ENCODE assay signal across 25 cellular contexts in the genomic region with DNA sequence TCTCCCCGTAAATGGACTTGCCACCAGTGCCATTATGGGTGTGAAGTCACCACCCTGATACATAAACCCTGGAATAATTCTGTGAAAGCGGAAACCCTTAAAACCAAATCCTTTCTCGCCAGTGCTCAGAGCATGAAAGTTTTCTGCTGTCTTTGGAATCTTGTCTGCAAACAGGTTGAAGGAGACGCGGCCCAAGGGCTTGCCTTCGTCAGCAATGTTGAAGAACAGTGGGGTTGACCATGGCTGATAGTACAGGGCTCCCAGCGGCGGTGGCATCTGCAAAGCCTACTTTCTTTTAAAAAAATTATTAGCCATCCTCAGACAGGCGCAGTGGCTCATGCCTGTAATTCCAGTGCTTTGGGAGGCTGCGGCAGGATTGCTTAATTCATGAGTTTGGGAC.
"Had no signal": no experiment of that assay in that cellular context is flagged by ENCODE, and none has a peak within 500 bp of the region (broad histone marks: within the 10 kb centered on the region; RNA-seq: fewer than 3 reads in every experiment).

No MANE protein-coding gene starts in this region.

- H3K4me1 Mint-ChIP-seq: endodermal cell had no signal

- H3K9me3 ChIP-seq: colonic mucosa, esophagus muscularis mucosa, esophagus squamous epithelium, gastrocnemius medialis, gastroesophageal sphincter had no signal

- H3K27ac ChIP-seq: colonic mucosa, coronary artery, epithelial cell of prostate, esophagus muscularis mucosa, esophagus squamous epithelium, foreskin keratinocyte, gastrocnemius medialis, gastroesophageal sphincter, heart right ventricle, hepatocyte had no signal

- H3K4me3 Mint-ChIP-seq: dendritic cell treated with granulocyte-macrophage colony-stimulating factor and Interleukin-4, amounts not matched to agents 40 ng/mL and 50 ng/mL, for 4 days; effector memory CD8-positive, alpha-beta T cell; endodermal cell had no signal

- H3K4me1 ChIP-seq: colonic mucosa, esophagus muscularis mucosa, esophagus squamous epithelium, gastrocnemius medialis, gastroesophageal sphincter had no signal

- H3K27me3 Mint-ChIP-seq: dendritic cell treated with granulocyte-macrophage colony-stimulating factor and Interleukin-4, amounts not matched to agents 40 ng/mL and 50 ng/mL, for 4 days; effector memory CD8-positive, alpha-beta T cell had no signal

- H3K4me2 ChIP-seq: hepatocyte had no signal

- H2AFZ ChIP-seq: hepatocyte had no signal

- H3K27ac Mint-ChIP-seq: dendritic cell treated with granulocyte-macrophage colony-stimulating factor and Interleukin-4, amounts not matched to agents 40 ng/mL and 50 ng/mL, for 4 days; effector memory CD8-positive, alpha-beta T cell; endodermal cell had no signal

- H3K36me3 ChIP-seq: colonic mucosa, esophagus muscularis mucosa, esophagus squamous epithelium, gastrocnemius medialis, heart right ventricle had no signal

- H3K27me3 ChIP-seq: colonic mucosa, dorsolateral prefrontal cortex, esophagus muscularis mucosa, esophagus squamous epithelium, foreskin keratinocyte, gastrocnemius medialis, gastroesophageal sphincter, heart right ventricle, hepatocyte had no signal

- H3K4me3 ChIP-seq: colonic mucosa, coronary artery, dorsolateral prefrontal cortex, esophagus muscularis mucosa, esophagus squamous epithelium, gastrocnemius medialis, gastroesophageal sphincter, heart right ventricle, hepatocyte had no signal

- DNase-seq: colonic mucosa; cortex of kidney; dermis blood vessel endothelial cell; dorsolateral prefrontal cortex; effector CD4-positive, alpha-beta T cell; effector CD8-positive, alpha-beta T cell; effector memory CD4-positive, alpha-beta T cell; effector memory CD8-positive, alpha-beta T cell; endodermal cell; erythroblast; esophagus squamous epithelium; foreskin fibroblast; foreskin keratinocyte; foreskin melanocyte; gastrocnemius medialis; glutamatergic neuron; head of caudate nucleus; heart right ventricle had no signal

- H3K9me3 Mint-ChIP-seq: dendritic cell treated with granulocyte-macrophage colony-stimulating factor and Interleukin-4, amounts not matched to agents 40 ng/mL and 50 ng/mL, for 4 days; effector memory CD8-positive, alpha-beta T cell had no signal

- ATAC-seq: effector memory CD8-positive, alpha-beta T cell; esophagus mucosa; foreskin keratinocyte; gastrocnemius medialis; gastroesophageal sphincter; heart right ventricle had no signal
